Comparison of ENCODE assay signal across 24 cellular contexts in the genomic region with DNA sequence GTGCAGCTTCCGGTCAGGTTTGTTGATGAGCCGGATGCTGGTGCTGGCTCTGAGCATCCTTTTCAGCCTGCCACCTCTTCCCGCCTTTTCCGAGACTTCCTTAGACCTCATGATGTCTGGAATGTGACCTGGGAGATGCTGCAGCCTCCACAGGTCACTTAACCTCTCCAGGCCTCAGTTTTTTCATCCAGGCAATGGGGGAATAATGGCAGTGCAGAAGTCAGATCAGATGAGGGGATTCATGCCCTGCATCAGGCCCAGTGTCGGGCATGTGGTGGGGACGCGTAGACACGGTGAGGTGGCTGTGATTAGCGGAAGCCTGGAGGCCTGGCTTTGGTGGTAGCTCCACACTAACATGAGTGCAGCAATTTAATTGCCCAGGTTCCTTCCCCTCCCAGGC. TPM values are rescaled to one million over a fixed set of nuclear protein-coding genes. Genes with fewer than 3 reads are reported as not detected.
DNase-seq lines count a peak whose midpoint lies in the region; ATAC-seq, FAIRE-seq and TF ChIP-seq lines count a peak whose summit lies in the region.
"Had no signal": no experiment of that assay in that cellular context is flagged by ENCODE, and none has a peak within 500 bp of the region (broad histone marks: within the 10 kb centered on the region; RNA-seq: fewer than 3 reads in every experiment).

No MANE protein-coding gene starts in this region.

- TF ChIP-seq CTCF in A549 (IDR thresholded peaks at IDR 0.05) (no peak), HCT116 (IDR thresholded peaks at IDR 0.05 in 2 of 3, conservative IDR thresholded peaks at IDR 0.05 in 1 of 3; ENCODE audit: borderline replicate concordance in 1 of 3, insufficient read depth in 1 of 3, low read depth in 2 of 3, low read length in 2 of 3) (no peak), chondrocyte (IDR thresholded peaks at IDR 0.05) (no peak)

- H3K4me2 ChIP-seq in A549 (peak overlapping the region; percentile 15; the same call in 2 of the 3 replicates), HCT116 (ENCODE audit: low read length) (no peak overlapping the region), neuronal stem cell (ENCODE audit: insufficient read depth, low read length, poor library complexity, severe bottlenecking) (no peak overlapping the region), Karpas-422 (ENCODE audit: low read depth, low read length, poor library complexity, severe bottlenecking) (no peak overlapping the region)
- H3K4me2 ChIP-seq: GM23338 had no signal

- H3K23ac ChIP-seq in neuronal stem cell (ENCODE audit: low read depth, low read length, poor library complexity), result no peak overlapping the region

- H3K4me1 ChIP-seq in A549 (peaks cover 96% of the 10 kb centered on the region), HCT116 (ENCODE audit: control insufficient read depth in 1 of 2, insufficient read depth in 2 of 2, low read length in 2 of 2) (peaks cover 3 to 5% of the 10 kb centered on the region in 2 experiments; a peak in 3 of 4 replicates), neuronal stem cell (ENCODE audit: control insufficient read depth in 2 of 2, insufficient read depth in 1 of 2, low read depth in 1 of 2, low read length in 2 of 2) (no peaks in the 10 kb centered on the region), Karpas-422 (ENCODE audit: low read length) (no peaks in the 10 kb centered on the region)

- FAIRE-seq in A549 (lab: Jason Lieb, UNC), result no peak
- FAIRE-seq: A204.1 had no signal

- intact Hi-C loops in HCT116 (cut with micrococcal nuclease), result no loop called here

- H4K20me1 ChIP-seq in HCT116 (ENCODE audit: insufficient read depth), result no peaks in the 10 kb centered on the region
- no peaks in the 10 kb centered on the region for H4K20me1 ChIP-seq in Karpas-422 (ENCODE audit: insufficient read depth, low read depth, low read length)

- H3K27ac Mint-ChIP-seq in chondrocyte (ENCODE audit: unreplicated experiment), result peak overlapping the region; percentile 76
- H3K27ac Mint-ChIP-seq: B cell, GM23338, IgD-negative memory B cell had no signal

- H3K9me3 ChIP-seq in A549 (no peaks in the 10 kb centered on the region), HCT116 (ENCODE audit: control insufficient read depth in 1 of 2, insufficient read depth in 1 of 2, low read depth in 1 of 2, low read length in 2 of 2) (no peaks in the 10 kb centered on the region), neuronal stem cell (replicated peaks in 1 of 2; ENCODE audit: control insufficient read depth in 2 of 2, insufficient read depth in 1 of 2, low read depth in 1 of 2, low read length in 2 of 2) (peaks cover 0 to 1% of the 10 kb centered on the region in 2 donors), Karpas-422 (ENCODE audit: low read length) (no peaks in the 10 kb centered on the region)

- no peak overlapping the region for H3K18ac ChIP-seq in neuronal stem cell (ENCODE audit: low read length)

- no peaks in the 10 kb centered on the region for H3K27me3 Mint-ChIP-seq in chondrocyte (ENCODE audit: low read depth)
- H3K27me3 Mint-ChIP-seq: B cell, IgD-negative memory B cell, T-cell had no signal

- H3K4me3 Mint-ChIP-seq in chondrocyte (ENCODE audit: unreplicated experiment), result no peak overlapping the region
- H3K4me3 Mint-ChIP-seq: B cell, CD14-positive monocyte, GM23338, T-cell had no signal

- RAD21 ChIA-PET in HCT116 (lab: Charles Lee; ENCODE audit: low non-redundant PET in 1 of 2, low total read pairs in 2 of 2, uncharacterized antibody in 2 of 2, unreplicated experiment in 2 of 2), result no interaction called here

- peak overlapping the region; percentile 65 for H4K8ac ChIP-seq in neuronal stem cell (ENCODE audit: low read depth, low read length)

- CTCF ChIA-PET in A549 (lab: Yijun Ruan, JAX) (interaction anchor here (0.6 to 2.2 kb wide), 5 partner anchors 9 to 418 kb away, joined by 3 to 11 read pairs (median 4); no protein-coding TSS in a partner anchor), HCT116 (lab: Charles Lee) (no interaction called here)

- H2BK12ac ChIP-seq in neuronal stem cell (ENCODE audit: low read length), result no peak overlapping the region

- no peak overlapping the region for H2AK5ac ChIP-seq in neuronal stem cell (ENCODE audit: low read depth, low read length)

- no peak overlapping the region for H4K91ac ChIP-seq in neuronal stem cell (ENCODE audit: low read depth, low read length, poor library complexity)

- DNase-seq in A549 (ENCODE audit: low read depth in 1 of 2, low spot score in 1 of 2) (no peak), HCT116 (ENCODE audit: low read depth, low spot score) (no peak), chondrocyte (ENCODE audit: low spot score) (no peak), neuronal stem cell (ENCODE audit: low spot score) (no peak), Karpas-422 (no peak)
- no peak for DNase-seq in central memory CD4-positive, alpha-beta T cell
- DNase-seq: DMS79, HCEC 1CT, Kasumi-1, NCI-H1417, NCI-H187, NCI-H2107, NCI-H446 treated with DMSO at 0.1 percent for 48 hours, NCI-H526 treated with DMSO at 0.1 percent for 48 hours, RPMI8226, SHP77 treated with DMSO at 0.1 percent for 48 hours, T-cell had no signal

- H3K79me1 ChIP-seq in neuronal stem cell (ENCODE audit: low read depth, low read length), result peaks cover 19% of the 10 kb centered on the region

- H3K9ac ChIP-seq in HCT116 (ENCODE audit: low read length), result no peak overlapping the region
- H3K9ac ChIP-seq in neuronal stem cell (ENCODE audit: low read depth, low read length, poor library complexity), result no peak overlapping the region
- no peak overlapping the region for H3K9ac ChIP-seq in Karpas-422 (ENCODE audit: low read length)

- H2BK120ac ChIP-seq in neuronal stem cell (ENCODE audit: low read depth, low read length), result no peak overlapping the region

- H3K9me3 Mint-ChIP-seq in chondrocyte (ENCODE audit: low read depth), result no peaks in the 10 kb centered on the region
- H3K9me3 Mint-ChIP-seq: CD14-positive monocyte, GM23338, IgD-negative memory B cell, T-cell had no signal

- H3K4me1 Mint-ChIP-seq in chondrocyte (ENCODE audit: low read depth), result peaks cover 19% of the 10 kb centered on the region
- H3K4me1 Mint-ChIP-seq: B cell, CD14-positive monocyte, GM23338, IgD-negative memory B cell had no signal

- H3K36me3 Mint-ChIP-seq in chondrocyte (ENCODE audit: low read depth), result peaks cover 38% of the 10 kb centered on the region

- no peak overlapping the region for H3K4ac ChIP-seq in neuronal stem cell (ENCODE audit: low read length)

- no peak overlapping the region for H2BK15ac ChIP-seq in neuronal stem cell (ENCODE audit: low read length)

- TF ChIP-seq EP300 in A549 (IDR thresholded peaks at IDR 0.05), result no peak

- H3K4me3 ChIP-seq in A549 (no peak overlapping the region), HCT116 (replicated peaks in 1 of 2; ENCODE audit: low read depth in 1 of 2, low read length in 2 of 2) (no peak overlapping the region), neuronal stem cell (ENCODE audit: low read length in 2 of 2) (no peak overlapping the region), Karpas-422 (ENCODE audit: low read length) (no peak overlapping the region)
- H3K4me3 ChIP-seq: GM23338, SK-N-MC had no signal

- TF ChIP-seq RAD21 in A549 (conservative IDR thresholded peaks at IDR 0.05 in 1 of 2, IDR thresholded peaks at IDR 0.05 in 1 of 2), result no peak
- no peak for TF ChIP-seq RAD21 in HCT116 (IDR thresholded peaks at IDR 0.05; ENCODE audit: low read depth)

- POLR2A ChIA-PET in A549 (lab: Yijun Ruan, JAX) (interaction anchor here (1.0 kb wide), 1 partner anchor 48 kb away, joined by 4 read pairs; no protein-coding TSS in a partner anchor), HCT116 (lab: Charles Lee) (no interaction called here)

- 94% methylated on average over 9 of the region's 9 CpGs for WGBS in A549 (ENCODE audit: missing lambda C conversion rate)
- WGBS in neuronal stem cell (ENCODE audit: extremely low coverage in 2 of 2, insufficient read length in 2 of 2, insufficient replicate concordance in 1 of 2), 2 donors, result no CpG with 5 or more reads among the region's 9 CpGs

- H3K36me3 ChIP-seq in HCT116 (ENCODE audit: control insufficient read depth in 1 of 2, insufficient read depth in 2 of 2, low read length in 2 of 2) (peaks cover 17% of the 10 kb centered on the region in 2 experiments; a peak in 3 of 4 replicates), neuronal stem cell (replicated peaks in 1 of 2; ENCODE audit: control insufficient read depth in 2 of 2, insufficient read depth in 2 of 2, low read length in 2 of 2) (peaks cover 68 to 97% of the 10 kb centered on the region in 2 donors), Karpas-422 (ENCODE audit: insufficient read depth, low read length) (peaks cover 11% of the 10 kb centered on the region)

- H2BK5ac ChIP-seq in neuronal stem cell (ENCODE audit: low read length), result no peak overlapping the region

- H3K27ac ChIP-seq in A549 (peak overlapping the region; percentile 46 to 82; a peak in 4 of 6 replicates), HCT116 (ENCODE audit: low read depth, low read length) (no peak overlapping the region), neuronal stem cell (replicated peaks; ENCODE audit: low read length) (no peak overlapping the region), Karpas-422 (ENCODE audit: low read length) (no peak overlapping the region)
- H3K27ac ChIP-seq: SK-N-MC had no signal

- ATAC-seq in A549, result no peak
- no peak for ATAC-seq in HCT116
- ATAC-seq in HG03159 (IDR thresholded peaks at IDR 0.05; ENCODE audit: unreplicated experiment), result no peak
- ATAC-seq: GM23338, T-cell had no signal

- H3K14ac ChIP-seq in neuronal stem cell (ENCODE audit: low read length), result no peak overlapping the region

- H3K9me2 ChIP-seq in HCT116 (ENCODE audit: insufficient read depth) (no peaks in the 10 kb centered on the region), Karpas-422 (replicated peaks; ENCODE audit: insufficient read depth, low read length) (no peaks in the 10 kb centered on the region)

- TSS peak; percentile 19 for BruUV-seq in HCT116 (replicated peaks; lab: Mats Ljungman, UMichigan)

- H3K27me3 ChIP-seq in HCT116 (ENCODE audit: insufficient read depth, low read length), result no peaks in the 10 kb centered on the region
- no peaks in the 10 kb centered on the region for H3K27me3 ChIP-seq in neuronal stem cell (ENCODE audit: control insufficient read depth in 3 of 3, insufficient read depth in 3 of 3, low read depth in 1 of 3, low read length in 3 of 3)
- no peaks in the 10 kb centered on the region for H3K27me3 ChIP-seq in Karpas-422 (ENCODE audit: low read length)

- H3K79me2 ChIP-seq in HCT116 (ENCODE audit: insufficient read depth, low read length) (no peaks in the 10 kb centered on the region), Karpas-422 (ENCODE audit: low read length) (no peaks in the 10 kb centered on the region)

- TF ChIP-seq POLR2A in A549 (IDR thresholded peaks at IDR 0.05; ENCODE audit: low read length) (no peak), HCT116 (IDR thresholded peaks at IDR 0.05; ENCODE audit: borderline replicate concordance, extremely low read depth, insufficient read depth, insufficient read length) (no peak)

- H2AFZ ChIP-seq in HCT116 (ENCODE audit: low read depth, low read length, poor library complexity, severe bottlenecking) (no peak overlapping the region), neuronal stem cell (ENCODE audit: low read length) (no peak overlapping the region), Karpas-422 (ENCODE audit: low read length) (no peak overlapping the region)
- H2AFZ ChIP-seq: GM23338 had no signal

RNA-seq across cellular contexts. Expression of gene PFKFB3, which starts 24.6 kb away (rescaled TPM):
- 139 and 151 TPM in 2 replicates for polyA plus RNA-seq in A549 (2011; rRNA removed)
- polyA plus RNA-seq in A549 (2012; cell fraction: cytosol; rRNA removed), result 236 and 256 TPM in 2 replicates
- 551 and 642 TPM in 2 replicates for polyA plus RNA-seq in A549 (2012; cell fraction: nucleus; rRNA removed)
- polyA plus RNA-seq in A549 (2017; fragmentation: RNase III; extraction: RNeasy Plus Mini Kit Qiagen cat#74134 plus additional on column Dnase treatment), result 200 to 232 TPM (median 220 TPM) in 3 replicates
- polyA minus RNA-seq in A549 (2011; rRNA and poly(A)+ RNA removed), result 127 and 177 TPM in 2 replicates
- total RNA-seq in HCT116 (2021; ENCODE audit: unreplicated experiment), result 50.8 TPM
- polyA plus RNA-seq in HCT116 (2012), result 32.8 and 40.7 TPM in 2 replicates
- total RNA-seq in chondrocyte, result 40.3 to 46.5 TPM (median 41.6 TPM) in 3 replicates
- polyA plus RNA-seq in neuronal stem cell (2013, experiment 1 of 2), result 11.4 TPM
- polyA plus RNA-seq in neuronal stem cell (2013, experiment 2 of 2), result 11.8 TPM
- total RNA-seq in Karpas-422 (2014; rRNA removed; shearing (Covaris generic); ENCODE audit: low replicate concordance), result 43.6 and 61.2 TPM in 2 replicates

Comparison
In these comparisons a context has a peak if more than half of its experiments do, and no peak if none do; other contexts are left out.
1. H3K27ac ChIP-seq: peak in A549 (2 of 2); none in HCT116 (single experiment), neuronal stem cell (single experiment) and Karpas-422 (single experiment).
2. Of the 6 proteins assayed by ChIP-seq in both A549 and HCT116: peak only in A549: MAX; only in HCT116: none; in both: none; in neither: 5.